In genomic region chr1:110230381-110231199, GRCh38 we compare ENCODE assay signal across 14 cellular contexts. TPM values are rescaled to one million over a fixed set of nuclear protein-coding genes. Genes with fewer than 3 reads are reported as not detected.
A peak's percentile ranks its signal among the peaks of the same experiment; 100 is the strongest.
DNase-seq lines count a peak whose midpoint lies in the region; ATAC-seq and TF ChIP-seq lines count a peak whose summit lies in the region.
"Had no signal": no experiment of that assay in that cellular context is flagged by ENCODE, and none has a peak within 500 bp of the region (broad histone marks: within the 10 kb centered on the region; RNA-seq: fewer than 3 reads in every experiment).

No MANE protein-coding gene starts in this region.

- no peaks in the 10 kb centered on the region for H3K36me3 ChIP-seq in HAP-1 (replicated peaks)

- in situ Hi-C loops in HAP-1 (cut with MboI; ENCODE audit: low sequenced_read_pairs) = no loop called here

- H3K4me3 ChIP-seq in HAP-1 = no peak overlapping the region
- H3K4me3 ChIP-seq: K562 had no signal

- H3K9me3 ChIP-seq in HAP-1 = no peaks in the 10 kb centered on the region

- H3K4me1 ChIP-seq in HAP-1 = no peaks in the 10 kb centered on the region

- no peaks in the 10 kb centered on the region for H3K27me3 ChIP-seq in HAP-1 (ENCODE audit: low read depth)

- DNase-seq in Ammon's horn (ENCODE audit: low spot score) (peak; percentile 65), EH (ENCODE audit: low read depth) (peak; percentile 52), cerebellum (ENCODE audit: low spot score) (peak; percentile 32), DMS114 treated with DMSO at 0.1 percent for 48 hours (lab: John Stamatoyannopoulos, UW; ENCODE audit: unreplicated experiment) (no peak), HAP-1 (ENCODE audit: low spot score in 2 of 2) (no peak)
- DNase-seq in activated CD4-positive, alpha-beta T cell treated with anti-CD3 and anti-CD28 coated beads, Interleukin-2, amount 50 U/mL, for 4 hours = no peak
- DNase-seq: GDM1, HCEC 1CT, NCI-H1694 treated with DMSO at 0.1 percent for 48 hours, NCI-H510A, NCI-H774, Right ventricle myocardium superior had no signal

- 0 out of 3 replicates have a peak, but pooled peaks have one; percentile 5 for ATAC-seq in SK-N-SH treated with all-trans-retinoic acid at 6 μM for 48 hours
- ATAC-seq: K562 had no signal

TF ChIP-seq in SK-N-SH treated with all-trans-retinoic acid at 6 μM for 48 hours, 23 proteins besides CTCF, POLR2A, EP300 and RAD21:
- TF ChIP-seq ZNF565 (CRISPR knock-in tag; conservative IDR thresholded peaks at IDR 0.05; ENCODE audit: low read depth) (no peak), ZFP30 (CRISPR knock-in tag; IDR thresholded peaks at IDR 0.05) (no peak), ISL1 (CRISPR knock-in tag; IDR thresholded peaks at IDR 0.05) (no peak), POU6F1 (CRISPR knock-in tag; IDR thresholded peaks at IDR 0.05; ENCODE audit: borderline replicate concordance, low read depth) (no peak), ZC3H10 (CRISPR knock-in tag; IDR thresholded peaks at IDR 0.05) (no peak), ARNTL (CRISPR knock-in tag; IDR thresholded peaks at IDR 0.05; ENCODE audit: borderline replicate concordance, low read depth) (no peak), BACH2 (CRISPR knock-in tag; IDR thresholded peaks at IDR 0.05; ENCODE audit: borderline replicate concordance) (no peak), CSDC2 (CRISPR knock-in tag; IDR thresholded peaks at IDR 0.05) (no peak), OSR1 (CRISPR knock-in tag; IDR thresholded peaks at IDR 0.05) (no peak), RARB (CRISPR knock-in tag; IDR thresholded peaks at IDR 0.05) (no peak), PPARA (CRISPR knock-in tag; IDR thresholded peaks at IDR 0.05; ENCODE audit: borderline replicate concordance) (no peak), ZNF70 (CRISPR knock-in tag; IDR thresholded peaks at IDR 0.05) (no peak), TCF4 (CRISPR knock-in tag; IDR thresholded peaks at IDR 0.05; ENCODE audit: borderline replicate concordance) (no peak), ZFP3 (CRISPR knock-in tag; IDR thresholded peaks at IDR 0.05) (no peak), GLIS3 (CRISPR knock-in tag; IDR thresholded peaks at IDR 0.05) (no peak), SNAI2 (CRISPR knock-in tag; IDR thresholded peaks at IDR 0.05) (no peak)
- TF ChIP-seq, protein P1, sequence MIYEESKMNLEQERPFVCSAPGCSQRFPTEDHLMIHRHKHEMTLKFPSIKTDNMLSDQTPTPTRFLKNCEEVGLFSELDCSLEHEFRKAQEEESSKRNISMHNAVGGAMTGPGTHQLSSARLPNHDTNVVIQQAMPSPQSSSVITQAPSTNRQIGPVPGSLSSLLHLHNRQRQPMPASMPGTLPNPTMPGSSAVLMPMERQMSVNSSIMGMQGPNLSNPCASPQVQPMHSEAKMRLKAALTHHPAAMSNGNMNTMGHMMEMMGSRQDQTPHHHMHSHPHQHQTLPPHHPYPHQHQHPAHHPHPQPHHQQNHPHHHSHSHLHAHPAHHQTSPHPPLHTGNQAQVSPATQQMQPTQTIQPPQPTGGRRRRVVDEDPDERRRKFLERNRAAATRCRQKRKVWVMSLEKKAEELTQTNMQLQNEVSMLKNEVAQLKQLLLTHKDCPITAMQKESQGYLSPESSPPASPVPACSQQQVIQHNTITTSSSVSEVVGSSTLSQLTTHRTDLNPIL (CRISPR knock-in tag; IDR thresholded peaks at IDR 0.05; ENCODE audit: low read depth) = no peak
- TF ChIP-seq, protein P2, sequence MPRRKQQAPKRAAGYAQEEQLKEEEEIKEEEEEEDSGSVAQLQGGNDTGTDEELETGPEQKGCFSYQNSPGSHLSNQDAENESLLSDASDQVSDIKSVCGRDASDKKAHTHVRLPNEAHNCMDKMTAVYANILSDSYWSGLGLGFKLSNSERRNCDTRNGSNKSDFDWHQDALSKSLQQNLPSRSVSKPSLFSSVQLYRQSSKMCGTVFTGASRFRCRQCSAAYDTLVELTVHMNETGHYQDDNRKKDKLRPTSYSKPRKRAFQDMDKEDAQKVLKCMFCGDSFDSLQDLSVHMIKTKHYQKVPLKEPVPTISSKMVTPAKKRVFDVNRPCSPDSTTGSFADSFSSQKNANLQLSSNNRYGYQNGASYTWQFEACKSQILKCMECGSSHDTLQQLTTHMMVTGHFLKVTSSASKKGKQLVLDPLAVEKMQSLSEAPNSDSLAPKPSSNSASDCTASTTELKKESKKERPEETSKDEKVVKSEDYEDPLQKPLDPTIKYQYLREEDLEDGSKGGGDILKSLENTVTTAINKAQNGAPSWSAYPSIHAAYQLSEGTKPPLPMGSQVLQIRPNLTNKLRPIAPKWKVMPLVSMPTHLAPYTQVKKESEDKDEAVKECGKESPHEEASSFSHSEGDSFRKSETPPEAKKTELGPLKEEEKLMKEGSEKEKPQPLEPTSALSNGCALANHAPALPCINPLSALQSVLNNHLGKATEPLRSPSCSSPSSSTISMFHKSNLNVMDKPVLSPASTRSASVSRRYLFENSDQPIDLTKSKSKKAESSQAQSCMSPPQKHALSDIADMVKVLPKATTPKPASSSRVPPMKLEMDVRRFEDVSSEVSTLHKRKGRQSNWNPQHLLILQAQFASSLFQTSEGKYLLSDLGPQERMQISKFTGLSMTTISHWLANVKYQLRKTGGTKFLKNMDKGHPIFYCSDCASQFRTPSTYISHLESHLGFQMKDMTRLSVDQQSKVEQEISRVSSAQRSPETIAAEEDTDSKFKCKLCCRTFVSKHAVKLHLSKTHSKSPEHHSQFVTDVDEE (CRISPR knock-in tag; IDR thresholded peaks at IDR 0.05) = no peak
- TF ChIP-seq, protein P3, sequence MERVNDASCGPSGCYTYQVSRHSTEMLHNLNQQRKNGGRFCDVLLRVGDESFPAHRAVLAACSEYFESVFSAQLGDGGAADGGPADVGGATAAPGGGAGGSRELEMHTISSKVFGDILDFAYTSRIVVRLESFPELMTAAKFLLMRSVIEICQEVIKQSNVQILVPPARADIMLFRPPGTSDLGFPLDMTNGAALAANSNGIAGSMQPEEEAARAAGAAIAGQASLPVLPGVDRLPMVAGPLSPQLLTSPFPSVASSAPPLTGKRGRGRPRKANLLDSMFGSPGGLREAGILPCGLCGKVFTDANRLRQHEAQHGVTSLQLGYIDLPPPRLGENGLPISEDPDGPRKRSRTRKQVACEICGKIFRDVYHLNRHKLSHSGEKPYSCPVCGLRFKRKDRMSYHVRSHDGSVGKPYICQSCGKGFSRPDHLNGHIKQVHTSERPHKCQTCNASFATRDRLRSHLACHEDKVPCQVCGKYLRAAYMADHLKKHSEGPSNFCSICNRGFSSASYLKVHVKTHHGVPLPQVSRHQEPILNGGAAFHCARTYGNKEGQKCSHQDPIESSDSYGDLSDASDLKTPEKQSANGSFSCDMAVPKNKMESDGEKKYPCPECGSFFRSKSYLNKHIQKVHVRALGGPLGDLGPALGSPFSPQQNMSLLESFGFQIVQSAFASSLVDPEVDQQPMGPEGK (CRISPR knock-in tag; IDR thresholded peaks at IDR 0.05; ENCODE audit: borderline replicate concordance) = no peak
- TF ChIP-seq, protein P4, sequence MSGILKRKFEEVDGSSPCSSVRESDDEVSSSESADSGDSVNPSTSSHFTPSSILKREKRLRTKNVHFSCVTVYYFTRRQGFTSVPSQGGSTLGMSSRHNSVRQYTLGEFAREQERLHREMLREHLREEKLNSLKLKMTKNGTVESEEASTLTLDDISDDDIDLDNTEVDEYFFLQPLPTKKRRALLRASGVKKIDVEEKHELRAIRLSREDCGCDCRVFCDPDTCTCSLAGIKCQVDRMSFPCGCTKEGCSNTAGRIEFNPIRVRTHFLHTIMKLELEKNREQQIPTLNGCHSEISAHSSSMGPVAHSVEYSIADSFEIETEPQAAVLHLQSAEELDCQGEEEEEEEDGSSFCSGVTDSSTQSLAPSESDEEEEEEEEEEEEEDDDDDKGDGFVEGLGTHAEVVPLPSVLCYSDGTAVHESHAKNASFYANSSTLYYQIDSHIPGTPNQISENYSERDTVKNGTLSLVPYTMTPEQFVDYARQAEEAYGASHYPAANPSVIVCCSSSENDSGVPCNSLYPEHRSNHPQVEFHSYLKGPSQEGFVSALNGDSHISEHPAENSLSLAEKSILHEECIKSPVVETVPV (CRISPR knock-in tag; IDR thresholded peaks at IDR 0.05) = no peak

RNA-seq across cellular contexts. Expression of gene KCNC4, which starts 20.5 kb away (rescaled TPM):
- 7.1 TPM for total RNA-seq in cerebellum

Comparison
In these comparisons a context has a peak if more than half of its experiments do, and no peak if none do; other contexts are left out.
1. DNase-seq: peak in Ammon's horn (single experiment), EH (single experiment) and cerebellum (single experiment); none in activated CD4-positive, alpha-beta T cell treated with anti-CD3 and anti-CD28 coated beads, Interleukin-2, amount 50 U/mL, for 4 hours (0 of 2), DMS114 treated with DMSO at 0.1 percent for 48 hours (single experiment) and HAP-1 (0 of 2).